8 cellular contexts compared by ENCODE assay signal in the genomic region with DNA sequence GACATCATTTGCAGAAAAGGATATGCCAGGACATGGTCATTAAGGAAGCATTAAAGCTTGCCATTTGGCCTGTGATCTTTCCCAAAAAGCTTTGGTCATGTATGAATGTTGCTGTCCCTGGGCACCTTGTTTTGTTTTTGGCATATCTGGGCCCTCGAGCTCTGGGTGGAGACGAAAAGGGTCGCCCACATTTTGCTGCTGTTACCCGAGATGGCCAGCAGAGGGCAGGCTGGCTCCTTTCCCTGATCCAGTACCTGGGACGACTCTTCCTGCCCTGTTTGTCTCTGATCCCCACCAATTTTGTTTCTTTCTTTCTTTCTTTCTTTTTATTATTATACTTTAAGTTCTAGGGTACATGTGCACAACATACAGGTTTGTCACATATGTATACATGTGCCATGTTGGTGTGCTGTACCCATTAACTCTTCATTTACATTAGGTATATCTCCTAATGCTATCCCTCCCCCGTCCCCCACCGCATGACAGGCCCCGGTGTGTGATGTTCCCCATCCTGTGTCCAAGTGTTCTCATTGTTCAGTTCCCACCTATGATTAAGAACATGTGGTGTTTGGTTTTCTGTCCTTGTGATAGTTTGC. TPM values are rescaled to one million over a fixed set of nuclear protein-coding genes. Genes with fewer than 3 reads are reported as not detected.
A peak's percentile ranks its signal among the peaks of the same experiment; 100 is the strongest.
DNase-seq lines count a peak whose midpoint lies in the region; ATAC-seq and TF ChIP-seq lines count a peak whose summit lies in the region.
"Not testable (repeated sequence)": the region's sequence is repeated elsewhere in the genome, so short reads cannot be mapped to it uniquely, and the experiment has no call there.

No MANE protein-coding gene starts in this region.

- not testable (repeated sequence) for H3K27ac ChIP-seq in A673 (ENCODE audit: low read depth, low read length, poor library complexity, severe bottlenecking); psoas muscle

- H3K4me1 Mint-ChIP-seq in WTC11, result not testable (repeated sequence)
- peaks cover 22% of the 10 kb centered on the region for H3K4me1 Mint-ChIP-seq in MCF 10A (ENCODE audit: insufficient read depth, unreplicated experiment)

- WGBS in psoas muscle, 3 donors, result 33 to 36% (median 35%) methylated on average over 8 of the region's 8 CpGs

- H3K36me3 Mint-ChIP-seq in WTC11; MCF 10A (ENCODE audit: insufficient read depth, unreplicated experiment): not testable (repeated sequence)

- DNase-seq in A673 (ENCODE audit: low spot score), result peak; percentile 67
- peak; percentile 13 for DNase-seq in NCI-H345 treated with DMSO at 0.1 percent for 48 hours (lab: John Stamatoyannopoulos, UW; ENCODE audit: unreplicated experiment)
- peak; percentile 79 for DNase-seq in WTC11 (ENCODE audit: low spot score)
- peak; percentile 74 for DNase-seq in MCF 10A (ENCODE audit: unreplicated experiment)
- DNase-seq in hypothalamus (lab: John Stamatoyannopoulos, UW), result peak in 26 of 51 donors; percentile 4 to 62 (median 24)
- peak in 1 of 2 donors; percentile 25 for DNase-seq in psoas muscle

- intact Hi-C loops in A673 (cut with micrococcal nuclease; ENCODE audit: unreplicated experiment), result loop anchor here (5.0 kb wide), 2 partner anchors 305 to 320 kb away; partner anchors contain the start of gene WIF1
- intact Hi-C loops in MCF 10A (cut with micrococcal nuclease), result loop anchor here (1.0 to 10.0 kb wide), 3 partner anchors 89 to 433 kb away; no protein-coding TSS in a partner anchor
- intact Hi-C loops in psoas muscle (cut with DNase I), result not testable (repeated sequence)

- H3K9me3 ChIP-seq in A673 (ENCODE audit: low read depth, low read length, poor library complexity, severe bottlenecking); psoas muscle: not testable (repeated sequence)

- not testable (repeated sequence) for BruUV-seq in A673 (replicated peaks; lab: Mats Ljungman, UMichigan); MCF 10A (replicated peaks; lab: Mats Ljungman, UMichigan)

- not testable (repeated sequence) for H3K4me3 Mint-ChIP-seq in WTC11; MCF 10A (ENCODE audit: unreplicated experiment)

- not testable (repeated sequence) for H3K4me1 ChIP-seq in A673 (ENCODE audit: insufficient read depth, low read length, poor library complexity, severe bottlenecking); psoas muscle

- H3K27ac Mint-ChIP-seq in WTC11; MCF 10A (ENCODE audit: low read depth, unreplicated experiment): not testable (repeated sequence)

- not testable (repeated sequence) for H3K27me3 ChIP-seq in A673 (replicated peaks; ENCODE audit: insufficient read depth, low read depth, low read length, poor library complexity)
- peaks cover 0 to 15% (median 0%) of the 10 kb centered on the region in 3 donors for H3K27me3 ChIP-seq in psoas muscle (ENCODE audit: insufficient read depth in 3 of 3, low read length in 2 of 3)

- CTCF ChIA-PET in A673 (lab: Charles Lee) (interaction anchor here (0.7 to 1.4 kb wide), 6 partner anchors 42 to 430 kb away, joined by 3 to 5 read pairs (median 4); no protein-coding TSS in a partner anchor), WTC11 (lab: Charles Lee) (interaction anchor here (0.6 to 2.3 kb wide), 61 partner anchors 8 to 1285 kb away, joined by 3 to 33 read pairs (median 5); partner anchors contain the start of genes LEMD3, TBC1D30 and WIF1), MCF 10A (lab: Yijun Ruan, JAX) (interaction anchor here (0.5 to 3.7 kb wide), 48 partner anchors 8 to 1289 kb away, joined by 3 to 37 read pairs (median 4); partner anchors contain the start of gene LEMD3)

- ATAC-seq in GM18502 (IDR thresholded peaks at IDR 0.05; ENCODE audit: poor library complexity, unreplicated experiment) (peak; percentile 54), HG03442 (IDR thresholded peaks at IDR 0.05; ENCODE audit: unreplicated experiment) (peak; percentile 58), WTC11 (peak; percentile 93), psoas muscle (peak in 2 of 4 donors; percentile 52 to 57)

- H3K9me3 Mint-ChIP-seq in WTC11; MCF 10A (ENCODE audit: unreplicated experiment): not testable (repeated sequence)

- H3K27me3 Mint-ChIP-seq in WTC11 (ENCODE audit: low read depth); MCF 10A (ENCODE audit: insufficient read depth, unreplicated experiment): not testable (repeated sequence)

- POLR2A ChIA-PET in A673 (lab: Charles Lee; ENCODE audit: low non-redundant PET); WTC11 (lab: Charles Lee): not testable (repeated sequence)
- POLR2A ChIA-PET in MCF 10A (lab: Yijun Ruan, JAX), result interaction anchor here (0.7 to 1.0 kb wide), 4 partner anchors 22 to 477 kb away, joined by 3 read pairs; no protein-coding TSS in a partner anchor

- H3K36me3 ChIP-seq in A673 (ENCODE audit: insufficient read depth, low read length, poor library complexity, severe bottlenecking); psoas muscle (ENCODE audit: insufficient read depth in 1 of 2, low read depth in 1 of 2): not testable (repeated sequence)

- H3K4me3 ChIP-seq in A673 (ENCODE audit: low read depth, low read length, poor library complexity, severe bottlenecking); psoas muscle: not testable (repeated sequence)

- TF ChIP-seq CTCF in A673 (conservative IDR thresholded peaks at IDR 0.05; ENCODE audit: low read depth, low read length) (peak; percentile 83), WTC11 (IDR thresholded peaks at IDR 0.05) (peak; percentile 89), MCF 10A (IDR thresholded peaks at IDR 0.05; ENCODE audit: unreplicated experiment) (peak; percentile 83), psoas muscle (IDR thresholded peaks at IDR 0.05) (peak; percentile 73)

RNA-seq across cellular contexts. Expression of gene TBC1D30, which starts 22.2 kb away (rescaled TPM):
- total RNA-seq in A673 (2021), result 2.0 and 2.1 TPM in 2 replicates
- 2.0 to 3.6 TPM (median 2.3 TPM) in 3 replicates for total RNA-seq in WTC11 (2021)
- total RNA-seq in MCF 10A (2022), result 7.9 and 9.4 TPM in 2 replicates
- total RNA-seq in psoas muscle, result 1 to 10 TPM in 1 of 4 donors, under 1 TPM in 3; 0.40 to 1.0 (median 0.53) TPM
- polyA plus RNA-seq in psoas muscle, result under 1 TPM; 0.09 to 0.51 (median 0.43) TPM

RNA-seq across cellular contexts. Expression of gene GNS, which starts 43.1 kb away (rescaled TPM):
- total RNA-seq in A673 (2021), result 50.1 and 57.5 TPM in 2 replicates
- 24.7 to 31.8 TPM (median 30.6 TPM) in 3 replicates for total RNA-seq in WTC11 (2021)
- total RNA-seq in MCF 10A (2022), result 54.7 and 60.8 TPM in 2 replicates
- 10 to 100 TPM; 36.5 to 55.3 (median 40.9) TPM for total RNA-seq in psoas muscle
- 10 to 100 TPM; 18.7 to 32.5 (median 22.8) TPM for polyA plus RNA-seq in psoas muscle
